ENCODE assay signal across 27 cellular contexts in the genomic region with DNA sequence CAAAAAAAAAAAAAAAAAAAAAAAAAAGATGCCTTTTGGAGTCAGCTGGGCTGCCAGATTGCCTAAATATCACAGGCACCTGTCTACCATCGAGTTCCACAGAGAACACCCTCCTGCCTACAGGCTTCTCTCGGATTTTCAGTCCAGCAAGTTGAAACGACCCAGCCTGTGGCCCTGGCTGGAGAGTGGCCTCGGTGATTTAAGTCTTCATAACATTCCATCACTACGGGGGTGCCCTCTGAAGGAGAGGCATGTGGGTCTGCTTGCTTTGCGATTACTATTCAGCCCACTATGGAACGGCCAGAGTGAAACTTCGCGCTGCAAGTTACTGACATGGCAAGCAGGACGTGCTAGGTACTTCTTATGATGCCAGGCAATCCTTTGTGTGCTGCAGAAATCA. TPM values are rescaled to one million over a fixed set of nuclear protein-coding genes. Genes with fewer than 3 reads are reported as not detected.
"Had no signal": no experiment of that assay in that cellular context is flagged by ENCODE, and none has a peak within 500 bp of the region (broad histone marks: within the 10 kb centered on the region; RNA-seq: fewer than 3 reads in every experiment).

No MANE protein-coding gene starts in this region.

- H3K4me1 ChIP-seq: breast epithelium, SJCRH30 had no signal

- H3K4me2 ChIP-seq: SK-N-SH had no signal

- H3K9me3 ChIP-seq: breast epithelium, SJCRH30, SK-N-SH had no signal

- H3K9ac ChIP-seq: SK-N-SH had no signal

- H3K27ac ChIP-seq: breast epithelium, RWPE1, SJCRH30, VCaP had no signal

- H3K27me3 ChIP-seq: breast epithelium, SJCRH30 had no signal

- H3K4me3 ChIP-seq: breast epithelium, SJCRH30 had no signal

- DNase-seq: activated CD4-positive, alpha-beta T cell treated with anti-CD3 and anti-CD28 coated beads for 36 hours; activated CD4-positive, CD25-positive, alpha-beta regulatory T cell; activated CD8-positive, alpha-beta T cell treated with anti-CD3 and anti-CD28 coated beads for 36 hours; activated effector memory CD4-positive, alpha-beta T cell treated with Interleukin-2 at 50 U/mL for 16 hours; activated naive CD4-positive, alpha-beta T cell; activated T-cell treated with anti-CD3 and anti-CD28 coated beads, Interleukin-2, amount 50 U/mL, for 24 hours; aorta; central memory CD4-positive, alpha-beta T cell; KG1; NCI-H1092; NCI-H1417; NCI-H1930; NCI-H345; NCI-H510A; NCI-H526 treated with DMSO at 0.1 percent for 48 hours; NK-92 treated with Interleukin-12 subunit alpha and Interleukin-12 subunit beta, amount 100 ng/mL, for 24 hours; OCI-M1; Right ventricle myocardium superior; SJCRH30; SK-N-SH; T-helper 1 cell had no signal

- ATAC-seq: activated CD4-positive, alpha-beta T cell treated with anti-CD3 and anti-CD28 coated beads for 36 hours; activated CD8-positive, alpha-beta T cell treated with anti-CD3 and anti-CD28 coated beads for 36 hours; Panc1 had no signal

- H3K36me3 ChIP-seq: breast epithelium, SJCRH30 had no signal

RNA-seq across cellular contexts. Expression of gene MARCHF10, which starts 42.8 kb away (rescaled TPM):
- total RNA-seq: activated CD4-positive, alpha-beta T cell treated with anti-CD3 and anti-CD28 coated beads for 36 hours; activated CD8-positive, alpha-beta T cell treated with anti-CD3 and anti-CD28 coated beads for 36 hours; activated T-helper 1 cell treated with anti-CD3 and anti-CD28 coated beads, Interleukin-12 subunit alpha, Interleukin-12 subunit beta, Interleukin-2, Interleukin-4 antibody, amounts not matched to agents 30 ng/mL and 10 ng/mL and 1 ng/mL, durations not matched to agents 14 hours and 24 hours and 36 hours; aorta; Right ventricle myocardium superior; SJCRH30; T-helper 2 cell treated with Interferon-gamma antibody and Interleukin-4, amounts not matched to agents 100 ng/mL and 5 ng/mL, for 36 hours had no signal
- polyA plus RNA-seq: aorta had no signal
